Comparison of ENCODE assay signal across 11 cellular contexts in the genomic region with DNA sequence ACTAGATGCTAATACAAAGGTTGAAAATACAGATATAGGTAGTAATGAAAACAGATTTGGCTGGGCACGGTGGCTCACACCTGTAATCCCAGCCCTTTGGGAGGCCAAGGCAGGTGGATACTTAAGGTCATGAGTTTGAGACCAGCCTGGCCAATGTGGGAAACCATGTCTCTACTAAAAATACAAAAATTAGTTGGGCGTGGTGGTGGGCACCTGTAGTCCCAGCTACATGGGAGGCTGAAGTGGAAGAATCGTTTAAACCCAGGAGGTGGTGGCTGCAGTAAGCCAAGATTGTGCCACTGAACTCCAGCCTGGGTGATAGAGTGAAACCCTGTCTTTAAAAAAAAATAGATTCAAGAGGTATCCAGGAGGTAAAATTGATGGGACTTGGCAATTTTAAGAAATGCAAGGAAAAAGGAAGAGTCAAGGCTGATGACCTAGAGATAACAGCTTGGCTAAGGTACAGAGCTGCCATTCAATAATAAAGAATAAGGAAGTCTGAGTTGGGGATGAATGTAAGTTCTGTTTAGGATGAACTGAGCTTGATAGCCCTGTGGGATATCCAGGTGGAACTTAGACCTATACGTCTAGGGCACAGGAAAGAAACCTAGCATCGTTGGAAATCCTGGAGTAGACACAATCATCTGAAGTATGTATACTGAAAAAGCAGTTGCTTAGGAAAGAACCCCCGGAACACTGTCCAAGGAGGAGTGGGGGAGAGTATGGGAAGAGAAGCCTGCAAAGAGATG. TPM values are rescaled to one million over a fixed set of nuclear protein-coding genes. Genes with fewer than 3 reads are reported as not detected.
DNase-seq lines count a peak whose midpoint lies in the region; ATAC-seq and TF ChIP-seq lines count a peak whose summit lies in the region.
"Had no signal": no experiment of that assay in that cellular context is flagged by ENCODE, and none has a peak within 500 bp of the region (broad histone marks: within the 10 kb centered on the region; RNA-seq: fewer than 3 reads in every experiment).

No MANE protein-coding gene starts in this region.

- peaks cover 52 to 53% of the 10 kb centered on the region in 2 experiments for H3K36me3 ChIP-seq in SK-N-SH (replicated peaks in 1 of 2; ENCODE audit: control insufficient read depth in 1 of 2, insufficient read depth in 2 of 2, low read length in 1 of 2)
- peaks cover 44 to 95% (median 82%) of the 10 kb centered on the region in 4 donors for H3K36me3 ChIP-seq in stomach
- peaks cover 29% of the 10 kb centered on the region for H3K36me3 ChIP-seq in BE2C

- peak in 1 of 2 donors; percentile 6 for ATAC-seq in activated T-cell treated with anti-CD3 and anti-CD28 coated beads, Interleukin-2, amount 50 U/mL, for 72 hours (replicated peaks in 1 of 2)

- TF ChIP-seq POLR2A in stomach (IDR thresholded peaks at IDR 0.05), result no peak

- peaks cover 71% of the 10 kb centered on the region for H3F3A ChIP-seq in SK-N-SH (replicated peaks; ENCODE audit: insufficient read depth)

- H3K4me1 Mint-ChIP-seq in activated T-cell treated with anti-CD3 and anti-CD28 coated beads, Interleukin-2, amount 50 U/mL, for 72 hours (ENCODE audit: low read depth), result peaks cover 10% of the 10 kb centered on the region

- no peaks in the 10 kb centered on the region for H3K27me3 Mint-ChIP-seq in activated T-cell treated with anti-CD3 and anti-CD28 coated beads, Interleukin-2, amount 50 U/mL, for 72 hours (ENCODE audit: low read depth)

- H3K4me3 Mint-ChIP-seq in activated T-cell treated with anti-CD3 and anti-CD28 coated beads, Interleukin-2, amount 50 U/mL, for 72 hours, result no peak overlapping the region

- peak overlapping the region in 1 of 2 experiments; percentile 24; a peak in 2 of 4 replicates for H3K27ac ChIP-seq in SK-N-SH (ENCODE audit: low read depth in 2 of 2, low read length in 1 of 2)
- peak overlapping the region in 4 of 5 donors; percentile 24 to 100 (median 78) for H3K27ac ChIP-seq in stomach
- H3K27ac ChIP-seq: BLaER1 had no signal

- 89% methylated on average over 6 of the region's 6 CpGs for WGBS in SK-N-SH (ENCODE audit: low lambda C conversion rate)
- WGBS in stomach, 5 donors, result 59 to 72% (median 65%) methylated on average over 6 of the region's 6 CpGs

- peaks cover 28% of the 10 kb centered on the region for H4K20me1 ChIP-seq in SK-N-SH (ENCODE audit: insufficient read depth)

- no peak for DNase-seq in activated T-cell treated with anti-CD3 and anti-CD28 coated beads, Interleukin-2, amount 50 U/mL, for 72 hours
- DNase-seq in activated T-cell treated with anti-CD3 and anti-CD28 coated beads, Interleukin-2, amount 50 U/mL, for 48 hours, result no peak
- DNase-seq in SK-N-SH, result no peak
- peak; percentile 64 for DNase-seq in fibroblast of peridontal ligament (ENCODE audit: extremely low read depth)
- DNase-seq in stomach, result no peak
- DNase-seq in stimulated activated CD8-positive, alpha-beta memory T cell treated with anti-CD3 and anti-CD28 coated beads, Interleukin-4, amount 100 ng/mL, for 48 hours, result no peak
- no peak for DNase-seq in NCI-H226
- no peak for DNase-seq in BE2C
- DNase-seq: central memory CD4-positive, alpha-beta T cell; NCI-H1417 treated with DMSO at 0.1 percent for 48 hours had no signal

- H3K27me3 ChIP-seq in SK-N-SH (ENCODE audit: insufficient read depth), result no peaks in the 10 kb centered on the region
- H3K27me3 ChIP-seq in stomach, result no peaks in the 10 kb centered on the region
- H3K27me3 ChIP-seq in BE2C, result peaks cover 3% of the 10 kb centered on the region; the same call in 1 of the 2 replicates
- H3K27me3 ChIP-seq: BLaER1 had no signal

- no peak for TF ChIP-seq CTCF in SK-N-SH (IDR thresholded peaks at IDR 0.05)
- no peak for TF ChIP-seq CTCF in stomach (IDR thresholded peaks at IDR 0.05)
- TF ChIP-seq CTCF in BE2C (IDR thresholded peaks at IDR 0.05; ENCODE audit: low read depth, low read length), result no peak

- H3K9me3 ChIP-seq in SK-N-SH (no peaks in the 10 kb centered on the region), stomach (no peaks in the 10 kb centered on the region), BE2C (no peaks in the 10 kb centered on the region)
- H3K9me3 ChIP-seq: BLaER1 had no signal

- no peak overlapping the region for H2AFZ ChIP-seq in SK-N-SH (ENCODE audit: low read depth)

- CTCF ChIA-PET in SK-N-SH (lab: Yijun Ruan, JAX), result interaction anchor here (0.6 to 16.6 kb wide), 8 partner anchors 8 to 247 kb away, joined by 3 to 364 read pairs (median 4); a partner anchor contains a TSS

- TF ChIP-seq RAD21 in SK-N-SH (IDR thresholded peaks at IDR 0.05; ENCODE audit: low read length), result no peak

- POLR2A ChIA-PET in SK-N-SH (lab: Yijun Ruan, JAX), result interaction anchor here (0.8 to 8.2 kb wide), 8 partner anchors 8 to 128 kb away, joined by 3 to 87 read pairs (median 10); a partner anchor contains a TSS

- no peak overlapping the region for H3K9ac ChIP-seq in SK-N-SH
- H3K9ac ChIP-seq: BLaER1 had no signal

- no peak overlapping the region for H3K4me2 ChIP-seq in SK-N-SH
- H3K4me2 ChIP-seq: BLaER1 had no signal

- H3K4me3 ChIP-seq in SK-N-SH (ENCODE audit: low read depth in 2 of 2, low read length in 1 of 2) (no peak overlapping the region), stomach (no peak overlapping the region), BE2C (ENCODE audit: low read depth, low read length) (no peak overlapping the region)
- H3K4me3 ChIP-seq: BLaER1 had no signal

- intact Hi-C loops in stomach (cut with DNase I; ENCODE audit: low total_unique reads), result no loop called here

- H3K79me2 ChIP-seq in SK-N-SH (ENCODE audit: insufficient read depth), result peaks cover 4% of the 10 kb centered on the region; the same call in 1 of the 2 replicates

- H3K27ac Mint-ChIP-seq in activated T-cell treated with anti-CD3 and anti-CD28 coated beads, Interleukin-2, amount 50 U/mL, for 72 hours, result peak overlapping the region; percentile 49

- H3K4me1 ChIP-seq in SK-N-SH (ENCODE audit: control insufficient read depth in 1 of 2, insufficient read depth in 2 of 2, low read depth in 1 of 2, low read length in 1 of 2) (peaks cover 0 to 13% of the 10 kb centered on the region in 2 experiments; a peak in 2 of 4 replicates), stomach (peaks cover 17 to 86% (median 48%) of the 10 kb centered on the region in 4 donors), BE2C (no peaks in the 10 kb centered on the region)

- no peaks in the 10 kb centered on the region for H3K9me2 ChIP-seq in SK-N-SH

- H3K9me3 Mint-ChIP-seq in activated T-cell treated with anti-CD3 and anti-CD28 coated beads, Interleukin-2, amount 50 U/mL, for 72 hours, result no peaks in the 10 kb centered on the region

- peaks cover 17 to 29% of the 10 kb centered on the region in 2 donors for H3K36me3 Mint-ChIP-seq in activated T-cell treated with anti-CD3 and anti-CD28 coated beads, Interleukin-2, amount 50 U/mL, for 72 hours (ENCODE audit: insufficient read depth in 2 of 2)

- TF ChIP-seq EP300 in SK-N-SH (IDR thresholded peaks at IDR 0.05; ENCODE audit: borderline replicate concordance in 1 of 2, low read depth in 1 of 2, low read length in 1 of 2) (no peak), stomach (IDR thresholded peaks at IDR 0.05) (no peak)

TF ChIP-seq in SK-N-SH, 30 proteins besides CTCF, POLR2A, EP300 and RAD21 (continues in another document):
- TF ChIP-seq NFIC (IDR thresholded peaks at IDR 0.05; ENCODE audit: borderline replicate concordance) (no peak), FOXJ3 (CRISPR knock-in tag; IDR thresholded peaks at IDR 0.05) (no peak), SIN3A (IDR thresholded peaks at IDR 0.05; ENCODE audit: borderline replicate concordance, low read depth, low read length) (no peak), RFX5 (IDR thresholded peaks at IDR 0.05; ENCODE audit: low read length) (no peak)

RNA-seq across cellular contexts. Expression of a gene that starts 9.1 kb away (rescaled TPM):
- 100 to 1,000 TPM; 253 to 255 TPM for total RNA-seq in activated T-cell treated with anti-CD3 and anti-CD28 coated beads, Interleukin-2, amount 50 U/mL, for 72 hours
- polyA plus RNA-seq in SK-N-SH (2012; rRNA removed) (187 and 326 TPM in 2 replicates), stomach (100 to 1,000 TPM in 1 of 3 donors, 10 to 100 TPM in 2; 73.3 to 107 (median 91.2) TPM)
- polyA plus RNA-seq in SK-N-SH (2012; cell fraction: cytosol; rRNA removed), result 139 and 151 TPM in 2 replicates
- polyA plus RNA-seq in SK-N-SH (2012; cell fraction: nucleus; rRNA removed), result 429 and 1,108 TPM in 2 replicates
- 100 to 1,000 TPM in 3 of 5 donors, 10 to 100 TPM in 2; 88.7 to 278 (median 190) TPM for total RNA-seq in stomach
- polyA plus RNA-seq in BE2C (2012; ENCODE audit: insufficient read depth, insufficient read length, low read depth), result 983 TPM

RNA-seq across cellular contexts. Expression of a gene that starts 13.3 kb away (rescaled TPM):
- 10 to 100 TPM; 17.8 to 20.3 TPM for total RNA-seq in activated T-cell treated with anti-CD3 and anti-CD28 coated beads, Interleukin-2, amount 50 U/mL, for 72 hours
- polyA plus RNA-seq in SK-N-SH (2012; rRNA removed) (26.5 and 34.5 TPM in 2 replicates), stomach (10 to 100 TPM in 2 of 3 donors, 1 to 10 TPM in 1; 5.2 to 15.1 (median 14.9) TPM)
- 26.0 and 31.5 TPM in 2 replicates for polyA plus RNA-seq in SK-N-SH (2012; cell fraction: cytosol; rRNA removed)
- 32.1 and 32.7 TPM in 2 replicates for polyA plus RNA-seq in SK-N-SH (2012; cell fraction: nucleus; rRNA removed)
- 10 to 100 TPM; 12.2 to 87.5 (median 19.6) TPM for total RNA-seq in stomach
- 49.8 TPM for polyA plus RNA-seq in BE2C (2012; ENCODE audit: insufficient read depth, insufficient read length, low read depth)

RNA-seq across cellular contexts. Expression of a gene that starts 29.4 kb away (rescaled TPM):
- 10 to 100 TPM; 85.0 to 89.5 TPM for total RNA-seq in activated T-cell treated with anti-CD3 and anti-CD28 coated beads, Interleukin-2, amount 50 U/mL, for 72 hours
- 0.72 and 1.3 TPM in 2 replicates for polyA plus RNA-seq in SK-N-SH (2012; rRNA removed)
- 1.1 and 1.5 TPM in 2 replicates for polyA plus RNA-seq in SK-N-SH (2012; cell fraction: cytosol; rRNA removed)
- polyA plus RNA-seq in SK-N-SH (2012; cell fraction: nucleus; rRNA removed), result 0.52 and 0.87 TPM in 2 replicates
- total RNA-seq in stomach, result 100 to 1,000 TPM in 2 of 5 donors, 10 to 100 TPM in 1, 1 to 10 TPM in 1, not detected in 1; 2.2 to 191 (median 79.6) TPM
- 100 to 1,000 TPM; 358 to 568 (median 435) TPM for polyA plus RNA-seq in stomach
- polyA plus RNA-seq in BE2C (2012; ENCODE audit: insufficient read depth, insufficient read length, low read depth), result 1.4 TPM

RNA-seq across cellular contexts. Expression of a gene that starts 36.2 kb away (rescaled TPM):
- 10 to 100 TPM; 73.3 to 78.9 TPM for total RNA-seq in activated T-cell treated with anti-CD3 and anti-CD28 coated beads, Interleukin-2, amount 50 U/mL, for 72 hours
- 9.8 and 12.0 TPM in 2 replicates for polyA plus RNA-seq in SK-N-SH (2012; rRNA removed)
- 7.2 and 10.5 TPM in 2 replicates for polyA plus RNA-seq in SK-N-SH (2012; cell fraction: cytosol; rRNA removed)
- 1.8 and 5.7 TPM in 2 replicates for polyA plus RNA-seq in SK-N-SH (2012; cell fraction: nucleus; rRNA removed)
- total RNA-seq in stomach, result 10 to 100 TPM in 4 of 5 donors, 1 to 10 TPM in 1; 7.7 to 82.6 (median 29.5) TPM
- 10 to 100 TPM; 87.7 to 95.1 (median 90.4) TPM for polyA plus RNA-seq in stomach
- polyA plus RNA-seq in BE2C (2012; ENCODE audit: insufficient read depth, insufficient read length, low read depth), result 9.8 TPM

RNA-seq across cellular contexts. Expression of a gene that starts 47.5 kb away (rescaled TPM):
- 100 to 1,000 TPM; 114 to 129 TPM for total RNA-seq in activated T-cell treated with anti-CD3 and anti-CD28 coated beads, Interleukin-2, amount 50 U/mL, for 72 hours
- polyA plus RNA-seq in SK-N-SH (2012; rRNA removed) (312 and 353 TPM in 2 replicates), stomach (100 to 1,000 TPM; 217 to 272 (median 223) TPM)
- polyA plus RNA-seq in SK-N-SH (2012; cell fraction: cytosol; rRNA removed), result 256 and 277 TPM in 2 replicates
- polyA plus RNA-seq in SK-N-SH (2012; cell fraction: nucleus; rRNA removed), result 222 and 297 TPM in 2 replicates
- 100 to 1,000 TPM in 1 of 5 donors, 10 to 100 TPM in 3, not detected in 1; 11.3 to 143 (median 79.1) TPM for total RNA-seq in stomach
- polyA plus RNA-seq in BE2C (2012; ENCODE audit: insufficient read depth, insufficient read length, low read depth), result 233 TPM
